In genomic region chr2:39778775-39779751, GRCh38 we compare ENCODE assay signal across 8 cellular contexts. TPM values are rescaled to one million over a fixed set of nuclear protein-coding genes. Genes with fewer than 3 reads are reported as not detected.
DNase-seq lines count a peak whose midpoint lies in the region; ATAC-seq and TF ChIP-seq lines count a peak whose summit lies in the region.

Gene THUMPD2, minus strand, starts transcription at chr2:39779258. Its CDS starts 19 bp downstream, at chr2:39779239.

- H3K4me2 ChIP-seq in fibroblast of lung (ENCODE audit: extremely low read depth, insufficient read depth, low read length), result peak within 1 kb of the TSS; percentile 91

- H3K4me1 ChIP-seq in HUES6 (ENCODE audit: control insufficient read depth, insufficient read depth, low read length) (0 out of 2 replicates have a peak, but pooled peaks cover under 1% of the 10 kb centered on the region), Peyer's patch (peaks cover 0 to 21% (median 4%) of the 10 kb centered on the region in 4 donors), fibroblast of lung (ENCODE audit: control insufficient read depth, extremely low read depth, insufficient read depth, low read length) (peaks cover 4% of the 10 kb centered on the region)
- H3K4me1 ChIP-seq in naive thymus-derived CD4-positive, alpha-beta T cell (ENCODE audit: control insufficient read depth in 2 of 2, insufficient read depth in 2 of 2, low read length in 2 of 2), result peaks cover 13 to 24% of the 10 kb centered on the region in 2 donors

- H4K20me1 ChIP-seq in fibroblast of lung (ENCODE audit: control insufficient read depth, extremely low read depth, insufficient read depth, low read length), result no peaks in the 10 kb centered on the region

- peaks cover 23% of the 10 kb centered on the region for H3K36me3 Mint-ChIP-seq in activated T-helper 1 cell treated with anti-CD3 and anti-CD28 coated beads, Interleukin-12 subunit alpha, Interleukin-12 subunit beta, Interleukin-2, Interleukin-4 antibody, amounts not matched to agents 30 ng/mL and 10 ng/mL and 1 ng/mL, durations not matched to agents 14 hours and 24 hours and 36 hours (ENCODE audit: low read depth)
- peaks cover 0 to 18% (median 3%) of the 10 kb centered on the region in 5 donors for H3K36me3 Mint-ChIP-seq in naive thymus-derived CD4-positive, alpha-beta T cell

- DNase-seq in DMS114 treated with DMSO at 0.1 percent for 48 hours (lab: John Stamatoyannopoulos, UW; ENCODE audit: unreplicated experiment), result peak; percentile 27
- peak; percentile 64 to 82 (median 81) for DNase-seq in Peyer's patch
- peak; percentile 67 for DNase-seq in activated T-helper 1 cell treated with anti-CD3 and anti-CD28 coated beads, Interleukin-12 subunit alpha, Interleukin-12 subunit beta, Interleukin-2, Interleukin-4 antibody, amounts not matched to agents 30 ng/mL and 10 ng/mL and 1 ng/mL, durations not matched to agents 14 hours and 24 hours and 36 hours (ENCODE audit: low spot score)
- peak; percentile 71 to 74 for DNase-seq in fibroblast of lung (ENCODE audit: low read depth in 2 of 2)
- DNase-seq in naive thymus-derived CD4-positive, alpha-beta T cell, result peak; percentile 9 to 74 (median 57)
- DNase-seq in stimulated activated naive CD4-positive, alpha-beta T cell (lab: John Stamatoyannopoulos, UW), result peak in 5 of 6 experiments; percentile 19 to 61 (median 32)

- H3K9ac ChIP-seq in HUES6 (ENCODE audit: low read length), result peak within 1 kb of the TSS; percentile 96
- H3K9ac ChIP-seq in fibroblast of lung (ENCODE audit: insufficient read depth, low read length), result peak within 1 kb of the TSS; percentile 89

- peaks cover 6% of the 10 kb centered on the region; the same call in 1 of the 2 replicates for H3K9me3 ChIP-seq in HUES6 (ENCODE audit: control insufficient read depth, insufficient read depth, low read depth, low read length)
- H3K9me3 ChIP-seq in Peyer's patch, result no peaks in the 10 kb centered on the region
- no peaks in the 10 kb centered on the region for H3K9me3 ChIP-seq in fibroblast of lung (ENCODE audit: control insufficient read depth, insufficient read depth, low read depth, low read length)
- H3K9me3 ChIP-seq in naive thymus-derived CD4-positive, alpha-beta T cell (ENCODE audit: control insufficient read depth in 2 of 3, low read length in 3 of 3), result no peaks in the 10 kb centered on the region

- intact Hi-C loops in activated T-helper 1 cell treated with anti-CD3 and anti-CD28 coated beads, Interleukin-12 subunit alpha, Interleukin-12 subunit beta, Interleukin-2, Interleukin-4 antibody, amounts not matched to agents 30 ng/mL and 10 ng/mL and 1 ng/mL, durations not matched to agents 14 hours and 24 hours and 36 hours (cut with micrococcal nuclease), result loop anchor here (1.0 to 5.0 kb wide), 3 partner anchors 287 to 400 kb away; partner anchors contain the start of gene MAP4K3
- intact Hi-C loops in naive thymus-derived CD4-positive, alpha-beta T cell (cut with micrococcal nuclease), result loop anchor here in 1 of 2 donors (2.0 kb wide), 1 partner anchor 342 kb away; the partner anchor contains the start of gene MAP4K3

- H3K36me3 ChIP-seq in HUES6 (ENCODE audit: control insufficient read depth, insufficient read depth, low read length) (0 out of 2 replicates have a peak, but pooled peaks cover 4% of the 10 kb centered on the region), Peyer's patch (no peaks in the 10 kb centered on the region), fibroblast of lung (ENCODE audit: control insufficient read depth, insufficient read depth, low read length) (no peaks in the 10 kb centered on the region)
- H3K36me3 ChIP-seq in naive thymus-derived CD4-positive, alpha-beta T cell (ENCODE audit: control insufficient read depth in 2 of 3, insufficient read depth in 3 of 3, low read length in 3 of 3), result no peaks in the 10 kb centered on the region

- H3K27me3 ChIP-seq in HUES6 (ENCODE audit: control insufficient read depth, insufficient read depth, low read length) (no peaks in the 10 kb centered on the region), Peyer's patch (no peaks in the 10 kb centered on the region), fibroblast of lung (ENCODE audit: control insufficient read depth, insufficient read depth, low read length) (no peaks in the 10 kb centered on the region)
- H3K27me3 ChIP-seq in naive thymus-derived CD4-positive, alpha-beta T cell (ENCODE audit: control insufficient read depth in 2 of 2, insufficient read depth in 2 of 2, low read length in 2 of 2), result no peaks in the 10 kb centered on the region

- TF ChIP-seq POLR2A in Peyer's patch (IDR thresholded peaks at IDR 0.05), result peak; percentile 64 to 67

- H3K9me3 Mint-ChIP-seq in activated T-helper 1 cell treated with anti-CD3 and anti-CD28 coated beads, Interleukin-12 subunit alpha, Interleukin-12 subunit beta, Interleukin-2, Interleukin-4 antibody, amounts not matched to agents 30 ng/mL and 10 ng/mL and 1 ng/mL, durations not matched to agents 14 hours and 24 hours and 36 hours, result no peaks in the 10 kb centered on the region
- H3K9me3 Mint-ChIP-seq in naive thymus-derived CD4-positive, alpha-beta T cell, result peaks cover 0 to 2% (median 0%) of the 10 kb centered on the region in 11 donors

- peaks cover 5% of the 10 kb centered on the region for H3K27me3 Mint-ChIP-seq in activated T-helper 1 cell treated with anti-CD3 and anti-CD28 coated beads, Interleukin-12 subunit alpha, Interleukin-12 subunit beta, Interleukin-2, Interleukin-4 antibody, amounts not matched to agents 30 ng/mL and 10 ng/mL and 1 ng/mL, durations not matched to agents 14 hours and 24 hours and 36 hours (ENCODE audit: insufficient read depth)
- no peaks in the 10 kb centered on the region for H3K27me3 Mint-ChIP-seq in naive thymus-derived CD4-positive, alpha-beta T cell

- H2AFZ ChIP-seq in fibroblast of lung (ENCODE audit: low read length), result peak within 1 kb of the TSS; percentile 95

- CTCF ChIA-PET in naive thymus-derived CD4-positive, alpha-beta T cell (lab: Charles Lee), result no interaction called here

- H3K4me3 Mint-ChIP-seq in activated T-helper 1 cell treated with anti-CD3 and anti-CD28 coated beads, Interleukin-12 subunit alpha, Interleukin-12 subunit beta, Interleukin-2, Interleukin-4 antibody, amounts not matched to agents 30 ng/mL and 10 ng/mL and 1 ng/mL, durations not matched to agents 14 hours and 24 hours and 36 hours, result peak within 1 kb of the TSS; percentile 94
- peak within 1 kb of the TSS; percentile 87 to 97 (median 94) for H3K4me3 Mint-ChIP-seq in naive thymus-derived CD4-positive, alpha-beta T cell

- ATAC-seq in GM21447 (IDR thresholded peaks at IDR 0.05; ENCODE audit: unreplicated experiment), result peak; percentile 79
- peak; percentile 86 for ATAC-seq in naive thymus-derived CD4-positive, alpha-beta T cell

- H3K27ac ChIP-seq in HUES6 (ENCODE audit: low read depth, low read length) (peak within 1 kb of the TSS; percentile 83), Peyer's patch (peak within 1 kb of the TSS; percentile 68 to 88 (median 82)), fibroblast of lung (ENCODE audit: insufficient read depth, low read length) (peak within 1 kb of the TSS; percentile 85)
- H3K27ac ChIP-seq in naive thymus-derived CD4-positive, alpha-beta T cell (ENCODE audit: low read depth, low read length), result peak within 1 kb of the TSS; percentile 77

- TF ChIP-seq CTCF in Peyer's patch (IDR thresholded peaks at IDR 0.05) (no peak), fibroblast of lung (conservative IDR thresholded peaks at IDR 0.05 in 1 of 2, IDR thresholded peaks at IDR 0.05 in 1 of 2; ENCODE audit: low read depth in 1 of 2, low read length in 2 of 2) (no peak)

- peaks cover 49% of the 10 kb centered on the region for H3K4me1 Mint-ChIP-seq in activated T-helper 1 cell treated with anti-CD3 and anti-CD28 coated beads, Interleukin-12 subunit alpha, Interleukin-12 subunit beta, Interleukin-2, Interleukin-4 antibody, amounts not matched to agents 30 ng/mL and 10 ng/mL and 1 ng/mL, durations not matched to agents 14 hours and 24 hours and 36 hours (ENCODE audit: low read depth)
- H3K4me1 Mint-ChIP-seq in naive thymus-derived CD4-positive, alpha-beta T cell, result peaks cover 31 to 73% (median 58%) of the 10 kb centered on the region in 7 donors

- peaks cover 40% of the 10 kb centered on the region for H3K79me2 ChIP-seq in fibroblast of lung (ENCODE audit: control insufficient read depth, insufficient read depth, low read length)

- H3K4me3 ChIP-seq in HUES6 (ENCODE audit: low read depth, low read length) (peak within 1 kb of the TSS; percentile 89), Peyer's patch (peak within 1 kb of the TSS; percentile 69 to 99 (median 84)), fibroblast of lung (replicated peaks in 1 of 4; ENCODE audit: control extremely low read depth in 1 of 4, insufficient read depth in 1 of 4, low read depth in 3 of 4, low read length in 4 of 4) (peak within 1 kb of the TSS; percentile 79 to 99 (median 86))
- H3K4me3 ChIP-seq in naive thymus-derived CD4-positive, alpha-beta T cell (ENCODE audit: low read length), result peak within 1 kb of the TSS; percentile 51

- H3K27ac Mint-ChIP-seq in activated T-helper 1 cell treated with anti-CD3 and anti-CD28 coated beads, Interleukin-12 subunit alpha, Interleukin-12 subunit beta, Interleukin-2, Interleukin-4 antibody, amounts not matched to agents 30 ng/mL and 10 ng/mL and 1 ng/mL, durations not matched to agents 14 hours and 24 hours and 36 hours, result peak within 1 kb of the TSS; percentile 95
- peak within 1 kb of the TSS; percentile 90 to 96 (median 93) for H3K27ac Mint-ChIP-seq in naive thymus-derived CD4-positive, alpha-beta T cell

- POLR2A ChIA-PET in naive thymus-derived CD4-positive, alpha-beta T cell (lab: Charles Lee), result no interaction called here

RNA-seq across cellular contexts. Expression of gene THUMPD2, which starts in this region (rescaled TPM):
- 10 to 100 TPM; 14.2 to 19.8 (median 16.0) TPM for total RNA-seq in Peyer's patch
- 21.2 and 21.6 TPM in 2 replicates for total RNA-seq in activated T-helper 1 cell treated with anti-CD3 and anti-CD28 coated beads, Interleukin-12 subunit alpha, Interleukin-12 subunit beta, Interleukin-2, Interleukin-4 antibody, amounts not matched to agents 30 ng/mL and 10 ng/mL and 1 ng/mL, durations not matched to agents 14 hours and 24 hours and 36 hours
- total RNA-seq in fibroblast of lung, result 7.4 and 10.2 TPM in 2 replicates
- polyA plus RNA-seq in fibroblast of lung, result 7.0 and 8.1 TPM in 2 replicates
- polyA plus RNA-seq in fibroblast of lung (2012), result 4.6 and 4.9 TPM in 2 replicates
- polyA minus RNA-seq in fibroblast of lung (ENCODE audit: low replicate concordance), result 5.4 and 5.5 TPM in 2 replicates
- 10 to 100 TPM in 3 of 5 experiments, 1 to 10 TPM in 2; 7.6 to 13.4 (median 10.8) TPM for total RNA-seq in naive thymus-derived CD4-positive, alpha-beta T cell
- polyA plus RNA-seq in naive thymus-derived CD4-positive, alpha-beta T cell, result 1 to 10 TPM; 5.1 to 5.6 TPM

Comparison
In these comparisons a context has a peak if more than half of its experiments do, and no peak if none do; other contexts are left out.
1. Peak in every context shown above with its lines: DNase-seq, ATAC-seq, H3K4me3 ChIP-seq and H3K27ac ChIP-seq.
2. DNase-seq: peak in every context shown above with its lines; median percentile 81 in Peyer's patch; 72 in fibroblast of lung; 67 in activated T-helper 1 cell treated with anti-CD3 and anti-CD28 coated beads, Interleukin-12 subunit alpha, Interleukin-12 subunit beta, Interleukin-2, Interleukin-4 antibody, amounts not matched to agents 30 ng/mL and 10 ng/mL and 1 ng/mL, durations not matched to agents 14 hours and 24 hours and 36 hours; 57 in naive thymus-derived CD4-positive, alpha-beta T cell; 32 in stimulated activated naive CD4-positive, alpha-beta T cell; 27 in DMS114 treated with DMSO at 0.1 percent for 48 hours.